8 cellular contexts compared by ENCODE assay signal in genomic region chr1:108830119-108831008, GRCh38. TPM values are rescaled to one million over a fixed set of nuclear protein-coding genes. Genes with fewer than 3 reads are reported as not detected.
DNase-seq lines count a peak whose midpoint lies in the region; ATAC-seq and TF ChIP-seq lines count a peak whose summit lies in the region.

No MANE protein-coding gene starts in this region.

- peak in 5 of 56 donors; percentile 9 to 23 (median 14) for TF ChIP-seq CTCF in dorsolateral prefrontal cortex (IDR thresholded peaks at IDR 0.05 in 54 of 56, conservative IDR thresholded peaks at IDR 0.05 in 2 of 56; ENCODE audit: low read depth in 1 of 56, partially characterized antibody in 56 of 56)

- DNase-seq in AG20443 (ENCODE audit: low spot score), result peak; percentile 93
- peak; percentile 85 for DNase-seq in NCI-H460 (ENCODE audit: extremely low read depth, low read depth)
- peak; percentile 47 to 87 (median 76) for DNase-seq in dorsolateral prefrontal cortex
- no peak for DNase-seq in D341Med (ENCODE audit: low spot score)
- DNase-seq in NCI-H1105 treated with DMSO at 0.1 percent for 48 hours (lab: John Stamatoyannopoulos, UW), result no peak
- DNase-seq in stimulated activated naive CD4-positive, alpha-beta T cell (lab: John Stamatoyannopoulos, UW), result no peak

- intact Hi-C loops in dorsolateral prefrontal cortex (cut with DNase I), result no loop called here

- H3K9me3 ChIP-seq in muscle layer of colon (ENCODE audit: low read length), result no peaks in the 10 kb centered on the region

- ATAC-seq in GM19035 (IDR thresholded peaks at IDR 0.05; ENCODE audit: unreplicated experiment), result no peak

- H3K27ac ChIP-seq in dorsolateral prefrontal cortex (peak overlapping the region; percentile 30 to 96 (median 85)), muscle layer of colon (ENCODE audit: low read depth, low read length) (peak overlapping the region; percentile 86)

- peaks cover 35% of the 10 kb centered on the region for H3K4me1 ChIP-seq in muscle layer of colon (ENCODE audit: insufficient read depth, low read length)

- H3K27me3 ChIP-seq in dorsolateral prefrontal cortex (no peaks in the 10 kb centered on the region), muscle layer of colon (ENCODE audit: control insufficient read depth in 1 of 2, insufficient read depth in 2 of 2, low read length in 2 of 2) (no peaks in the 10 kb centered on the region)

- peak overlapping the region; percentile 8 to 68 (median 43) for H3K4me3 ChIP-seq in dorsolateral prefrontal cortex
- H3K4me3 ChIP-seq in muscle layer of colon (ENCODE audit: low read depth in 1 of 2, low read length in 2 of 2), result peak overlapping the region in 1 of 2 donors; percentile 32

- H3K9ac ChIP-seq in muscle layer of colon (ENCODE audit: low read length), result peak overlapping the region; percentile 37

- H3K36me3 ChIP-seq in muscle layer of colon (ENCODE audit: insufficient read depth, low read length), result no peaks in the 10 kb centered on the region

RNA-seq across cellular contexts. Expression of gene AKNAD1, which starts 26.5 kb away (rescaled TPM):
- total RNA-seq in NCI-H460 (2014; rRNA removed; shearing (Covaris generic)), result 0.75 and 1.5 TPM in 2 replicates
- polyA plus RNA-seq in NCI-H460 (2014; cell fraction: nucleus; rRNA removed), result 0.06 TPM in 1 of 2 replicates, not detected in the other
- 1 to 10 TPM in 51 of 120 experiments, under 1 TPM in 29, not detected in 40; 0.18 to 4.1 (median 1.2) TPM for total RNA-seq in dorsolateral prefrontal cortex

RNA-seq across cellular contexts. Expression of gene GPSM2, which starts 46.4 kb away (rescaled TPM):
- 31.0 and 35.3 TPM in 2 replicates for total RNA-seq in NCI-H460 (2014; rRNA removed; shearing (Covaris generic))
- polyA plus RNA-seq in NCI-H460 (2014; cell fraction: nucleus; rRNA removed), result 14.6 and 27.0 TPM in 2 replicates
- total RNA-seq in dorsolateral prefrontal cortex, result 10 to 100 TPM; 22.2 to 91.8 (median 43.7) TPM

Comparison
In these comparisons a context has a peak if more than half of its experiments do, and no peak if none do; other contexts are left out.
1. DNase-seq: peak in AG20443 (single experiment), NCI-H460 (single experiment) and dorsolateral prefrontal cortex (10 of 10); none in D341Med (single experiment), NCI-H1105 treated with DMSO at 0.1 percent for 48 hours (single experiment) and stimulated activated naive CD4-positive, alpha-beta T cell (0 of 6).